ENCODE assay signal across 1 cellular context in genomic region chr12:124920353-124920935, GRCh38.
TF ChIP-seq lines count a peak whose summit lies in the region.

No MANE protein-coding gene starts in this region.

TF ChIP-seq in IMR-90, 13 proteins besides CTCF, POLR2A, EP300 and RAD21 (continued from another document):
- TF ChIP-seq SMC3 (IDR thresholded peaks at IDR 0.05; ENCODE audit: low read depth, low read length), result no peak
- no peak for TF ChIP-seq NFE2L2 (IDR thresholded peaks at IDR 0.05; ENCODE audit: low read depth, low read length)
- no peak for TF ChIP-seq RFX5 (IDR thresholded peaks at IDR 0.05; ENCODE audit: low read depth, low read length)
- no peak for TF ChIP-seq CHD1 (IDR thresholded peaks at IDR 0.05; ENCODE audit: low read depth, low read length)
- TF ChIP-seq BHLHE40 (IDR thresholded peaks at IDR 0.05; ENCODE audit: low read depth, low read length), result no peak
- TF ChIP-seq RCOR1 (IDR thresholded peaks at IDR 0.05; ENCODE audit: insufficient replicate concordance, low read length), result no peak
- no peak for TF ChIP-seq FOS (IDR thresholded peaks at IDR 0.05; ENCODE audit: low read depth, low read length)
